Comparison of ENCODE assay signal across 16 cellular contexts in genomic region chr13:50706505-50706904, GRCh38.
DNase-seq lines count a peak whose midpoint lies in the region; ATAC-seq and TF ChIP-seq lines count a peak whose summit lies in the region.
"Had no signal": no experiment of that assay in that cellular context is flagged by ENCODE, and none has a peak within 500 bp of the region (broad histone marks: within the 10 kb centered on the region; RNA-seq: fewer than 3 reads in every experiment).

No MANE protein-coding gene starts in this region.

- H3K27me3 ChIP-seq in heart right ventricle (no peaks in the 10 kb centered on the region), right cardiac atrium (ENCODE audit: control insufficient read depth, insufficient read depth) (no peaks in the 10 kb centered on the region)
- H3K27me3 ChIP-seq: BE2C had no signal

- no peaks in the 10 kb centered on the region for H3K36me3 ChIP-seq in heart right ventricle
- H3K36me3 ChIP-seq: BE2C, HAP-1 had no signal

- no peak for TF ChIP-seq CTCF in heart right ventricle (IDR thresholded peaks at IDR 0.05)

- intact Hi-C loops in Right ventricle myocardium inferior (cut with DNase I) = no loop called here
- intact Hi-C loops in cardiac septum (cut with DNase I) = loop anchor here (5.0 to 10.0 kb wide), 2 partner anchors 129 to 582 kb away; no protein-coding TSS in a partner anchor
- intact Hi-C loops in heart right ventricle (cut with DNase I) = no loop called here
- intact Hi-C loops in right cardiac atrium (cut with DNase I) = no loop called here

- ATAC-seq in Right ventricle myocardium inferior (peak; percentile 29), heart right ventricle (peak in 6 of 8 donors; percentile 20 to 76 (median 44)), right cardiac atrium (peak; percentile 32 to 70)

- H3K9me3 ChIP-seq in heart right ventricle (no peaks in the 10 kb centered on the region), right cardiac atrium (ENCODE audit: control insufficient read depth, low read length) (no peaks in the 10 kb centered on the region)
- H3K9me3 ChIP-seq: BE2C, HAP-1 had no signal

- WGBS in heart right ventricle, 2 donors = 65 to 68% methylated on average over 2 of the region's 2 CpGs
- WGBS in right cardiac atrium = 84% methylated on average over 2 of the region's 2 CpGs

- peaks cover 0 to 40% (median 18%) of the 10 kb centered on the region in 9 donors for H3K4me1 ChIP-seq in heart right ventricle
- peaks cover 6% of the 10 kb centered on the region for H3K4me1 ChIP-seq in right cardiac atrium (ENCODE audit: control insufficient read depth, insufficient read depth, low read length)
- H3K4me1 ChIP-seq: HAP-1 had no signal

- H3K4me3 ChIP-seq in heart right ventricle (no peak overlapping the region), right cardiac atrium (ENCODE audit: low read length) (no peak overlapping the region)
- H3K4me3 ChIP-seq: GM23248, HAP-1 had no signal

- DNase-seq in Right ventricle myocardium inferior (ENCODE audit: missing footprints) (no peak), cardiac septum (ENCODE audit: low spot score) (no peak), heart right ventricle (no peak), right cardiac atrium (no peak), NCI-H345 (lab: John Stamatoyannopoulos, UW) (no peak), GM03348 (ENCODE audit: low spot score) (no peak)
- DNase-seq: ACHN; BE2C; C1 segment of cervical spinal cord; CD4-positive, CD25-positive, alpha-beta regulatory T cell; CD8-positive, alpha-beta memory T cell; COR-L47; DMS 273 treated with DMSO at 0.1 percent for 48 hours; DMS53; GM23248 had no signal

- H3K27ac ChIP-seq in heart right ventricle = peak overlapping the region in 2 of 10 donors; percentile 15 to 27
- H3K27ac ChIP-seq in right cardiac atrium (ENCODE audit: low read length) = no peak overlapping the region
- H3K27ac ChIP-seq: GM23248 had no signal
